Comparison of ENCODE assay signal across 17 cellular contexts in the genomic region with DNA sequence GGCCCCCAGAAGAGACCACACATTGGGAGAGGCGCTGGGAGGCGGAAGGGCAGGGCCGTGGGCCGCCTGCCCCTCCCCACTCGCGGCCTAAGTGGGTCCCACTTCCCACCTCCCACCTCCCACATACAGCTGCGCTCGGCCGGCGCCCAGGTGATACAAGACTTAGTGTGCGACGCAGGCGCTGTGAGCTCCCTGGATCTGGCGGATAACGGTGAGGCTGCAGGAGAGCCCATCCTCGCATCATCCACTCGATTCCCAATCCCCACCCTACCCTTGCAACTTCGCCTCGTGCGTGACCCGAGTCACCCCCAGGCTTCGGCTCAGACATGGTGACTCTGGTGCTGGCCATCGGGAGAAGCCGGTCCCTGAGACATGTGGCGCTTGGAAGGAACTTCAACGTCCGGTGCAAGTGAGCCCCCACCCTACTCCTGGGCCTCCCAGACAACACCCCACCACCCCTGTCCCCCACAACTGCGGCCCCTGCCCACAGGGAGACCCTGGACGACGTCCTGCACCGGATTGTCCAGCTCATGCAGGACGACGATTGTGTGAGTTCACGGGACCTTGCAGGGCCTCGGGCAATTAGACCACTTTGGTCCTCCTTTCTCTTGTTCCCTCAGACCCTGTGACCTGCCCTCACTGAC.
"Had no signal": no experiment of that assay in that cellular context is flagged by ENCODE, and none has a peak within 500 bp of the region (broad histone marks: within the 10 kb centered on the region; RNA-seq: fewer than 3 reads in every experiment).

No MANE protein-coding gene starts in this region.

- H3K9me3 Mint-ChIP-seq: activated B cell treated with CpG ODN at 0.5 μM for 24 hours; activated CD4-positive, alpha-beta T cell treated with anti-CD3 and anti-CD28 coated beads, Interleukin-2, amount 10 ng/mL, durations not matched to agents 7 days and 5 days; activated T-helper 17 cell treated with anti-CD3 and anti-CD28 coated beads, Interleukin-2, amount 50 U/mL, for 72 hours; dendritic cell treated with granulocyte-macrophage colony-stimulating factor and Interleukin-4, amounts not matched to agents 40 ng/mL and 50 ng/mL, for 4 days; effector memory CD8-positive, alpha-beta T cell; immature natural killer cell; naive B cell had no signal

- ATAC-seq: activated T-helper 17 cell treated with anti-CD3 and anti-CD28 coated beads, Interleukin-2, amount 50 U/mL, for 72 hours; effector memory CD8-positive, alpha-beta T cell; upper lobe of right lung had no signal

- DNase-seq: activated B cell treated with CpG ODN at 0.5 μM for 24 hours; activated CD4-positive, alpha-beta T cell treated with anti-CD3 and anti-CD28 coated beads, Interleukin-2, amount 10 ng/mL, durations not matched to agents 7 days and 5 days; activated naive CD4-positive, alpha-beta T cell treated with Interleukin-2 at 50 U/mL for 16 hours; cerebellar nuclear complex; effector memory CD8-positive, alpha-beta T cell; immature natural killer cell; naive B cell; stimulated activated CD4-positive, alpha-beta T cell treated with anti-CD3 and anti-CD28 coated beads, Interleukin-4, amount 100 ng/mL, for 24 hours; stimulated activated CD8-positive, alpha-beta memory T cell treated with anti-CD3 and anti-CD28 coated beads, Interleukin-4, amount 100 ng/mL, for 48 hours; stimulated activated naive CD4-positive, alpha-beta T cell treated with Interleukin-2 at 50 U/mL for 16 hours; T-helper 2 cell; upper lobe of right lung had no signal

- H3K36me3 ChIP-seq: neutrophil, right atrium auricular region, upper lobe of right lung had no signal

- H3K27ac ChIP-seq: neutrophil, right atrium auricular region, skin epidermis, upper lobe of right lung had no signal

- H3K4me3 ChIP-seq: right atrium auricular region, skin epidermis, upper lobe of right lung had no signal

- H3K4me3 Mint-ChIP-seq: activated B cell treated with CpG ODN at 0.5 μM for 24 hours; activated CD4-positive, alpha-beta T cell treated with anti-CD3 and anti-CD28 coated beads, Interleukin-2, amount 10 ng/mL, durations not matched to agents 7 days and 5 days; activated T-helper 17 cell treated with anti-CD3 and anti-CD28 coated beads, Interleukin-2, amount 50 U/mL, for 72 hours; dendritic cell treated with granulocyte-macrophage colony-stimulating factor and Interleukin-4, amounts not matched to agents 40 ng/mL and 50 ng/mL, for 4 days; effector memory CD8-positive, alpha-beta T cell; immature natural killer cell had no signal

- H3K27ac Mint-ChIP-seq: activated B cell treated with CpG ODN at 0.5 μM for 24 hours; activated CD4-positive, alpha-beta T cell treated with anti-CD3 and anti-CD28 coated beads, Interleukin-2, amount 10 ng/mL, durations not matched to agents 7 days and 5 days; activated T-helper 17 cell treated with anti-CD3 and anti-CD28 coated beads, Interleukin-2, amount 50 U/mL, for 72 hours; dendritic cell treated with granulocyte-macrophage colony-stimulating factor and Interleukin-4, amounts not matched to agents 40 ng/mL and 50 ng/mL, for 4 days; immature natural killer cell had no signal

- H3K9me3 ChIP-seq: neutrophil, right atrium auricular region, upper lobe of right lung had no signal

- H3K27me3 Mint-ChIP-seq: activated B cell treated with CpG ODN at 0.5 μM for 24 hours; activated CD4-positive, alpha-beta T cell treated with anti-CD3 and anti-CD28 coated beads, Interleukin-2, amount 10 ng/mL, durations not matched to agents 7 days and 5 days; activated T-helper 17 cell treated with anti-CD3 and anti-CD28 coated beads, Interleukin-2, amount 50 U/mL, for 72 hours; effector memory CD8-positive, alpha-beta T cell; naive B cell had no signal
